In the genomic region with DNA sequence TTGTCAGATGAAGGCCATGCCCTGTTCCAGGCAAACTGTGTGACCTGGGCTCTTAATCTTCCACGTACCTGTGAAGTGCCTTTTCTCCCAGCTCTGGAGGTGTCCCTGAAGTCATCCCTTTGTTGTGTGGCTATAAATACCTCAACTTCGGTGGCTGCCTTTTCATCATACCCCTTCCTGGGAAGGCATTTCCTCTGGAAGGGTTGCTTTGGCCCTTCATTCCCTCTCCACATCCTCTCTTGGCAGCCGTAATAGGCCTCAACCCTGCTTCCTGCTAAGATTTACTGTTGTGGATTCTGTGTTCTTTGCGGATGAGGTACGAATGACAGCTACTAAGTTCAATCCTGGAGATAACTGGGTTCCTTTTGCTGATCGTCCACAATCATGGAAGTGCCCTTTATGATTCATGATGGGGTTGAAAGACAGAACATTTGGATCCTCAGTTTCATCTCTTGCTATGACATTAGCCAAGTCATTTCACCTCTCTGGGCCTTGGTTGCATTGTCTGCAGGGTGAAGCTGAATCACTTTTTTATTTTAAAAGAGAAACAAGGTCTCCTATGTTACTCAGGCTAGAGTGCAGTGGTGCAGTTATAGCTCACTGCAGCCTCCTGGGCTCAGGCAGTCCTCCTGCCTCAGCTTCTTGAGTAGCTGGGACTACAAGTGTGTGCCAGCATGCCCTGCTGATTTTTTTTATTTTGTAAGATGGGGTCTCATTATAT, we compare ENCODE assay signal across 1 cellular context.
A peak's percentile ranks its signal among the peaks of the same experiment; 100 is the strongest.
TF ChIP-seq lines count a peak whose summit lies in the region.

No MANE protein-coding gene starts in this region.

TF ChIP-seq in HCT116, 20 proteins besides CTCF, POLR2A, EP300 and RAD21:
- no peak for TF ChIP-seq EZH2 (IDR thresholded peaks at IDR 0.05)
- TF ChIP-seq TCF7L2 (IDR thresholded peaks at IDR 0.05; ENCODE audit: borderline replicate concordance, extremely low read depth, insufficient read depth, insufficient read length), result peak; percentile 75
TF ChIP-seq in HCT116: peak in this region for 1.
